35 cellular contexts compared by ENCODE assay signal in genomic region chr4:55684276-55684675, GRCh38.
"Had no signal": no experiment of that assay in that cellular context is flagged by ENCODE, and none has a peak within 500 bp of the region (broad histone marks: within the 10 kb centered on the region; RNA-seq: fewer than 3 reads in every experiment).

No MANE protein-coding gene starts in this region.

- H3K9me3 ChIP-seq: MG63 had no signal

- H3K27me3 ChIP-seq: MG63 had no signal

- H3K4me3 ChIP-seq: MG63 had no signal

- H3K4me2 ChIP-seq: KMS-11 had no signal

- DNase-seq: Karpas-422, Kasumi-1, MG63, MM.1S, MV-4-11, NCI-H1048, NCI-H1092, NCI-H1092 treated with DMSO at 0.1 percent for 48 hours, NCI-H1105, NCI-H1105 treated with DMSO at 0.1 percent for 48 hours, NCI-H1417, NCI-H1417 treated with DMSO at 0.1 percent for 48 hours, NCI-H1436 treated with DMSO at 0.1 percent for 48 hours, NCI-H146, NCI-H1694, NCI-H1694 treated with DMSO at 0.1 percent for 48 hours, NCI-H187, NCI-H187 treated with DMSO at 0.1 percent for 48 hours, NCI-H1930, NCI-H2029, NCI-H2029 treated with DMSO at 0.1 percent for 48 hours, NCI-H2081, NCI-H2081 treated with DMSO at 0.1 percent for 48 hours, NCI-H2107, NCI-H2171, NCI-H2171 treated with DMSO at 0.1 percent for 48 hours, NCI-H2227 treated with DMSO at 0.1 percent for 48 hours, NCI-H226, NCI-H345, NCI-H446, NCI-H446 treated with DMSO at 0.1 percent for 48 hours, NCI-H510A, NCI-H510A treated with DMSO at 0.1 percent for 48 hours, NCI-H524 had no signal

- H3K27ac ChIP-seq: KMS-11 had no signal

- H3K36me3 ChIP-seq: MG63 had no signal

- H3K9ac ChIP-seq: KMS-11 had no signal
